Comparison of ENCODE assay signal across 1 cellular context in genomic region chr12:3332190-3332589, GRCh38.
TF ChIP-seq lines count a peak whose summit lies in the region.

No MANE protein-coding gene starts in this region.

TF ChIP-seq in SK-N-SH, 30 proteins besides CTCF, POLR2A, EP300 and RAD21:
- TF ChIP-seq, protein P1, sequence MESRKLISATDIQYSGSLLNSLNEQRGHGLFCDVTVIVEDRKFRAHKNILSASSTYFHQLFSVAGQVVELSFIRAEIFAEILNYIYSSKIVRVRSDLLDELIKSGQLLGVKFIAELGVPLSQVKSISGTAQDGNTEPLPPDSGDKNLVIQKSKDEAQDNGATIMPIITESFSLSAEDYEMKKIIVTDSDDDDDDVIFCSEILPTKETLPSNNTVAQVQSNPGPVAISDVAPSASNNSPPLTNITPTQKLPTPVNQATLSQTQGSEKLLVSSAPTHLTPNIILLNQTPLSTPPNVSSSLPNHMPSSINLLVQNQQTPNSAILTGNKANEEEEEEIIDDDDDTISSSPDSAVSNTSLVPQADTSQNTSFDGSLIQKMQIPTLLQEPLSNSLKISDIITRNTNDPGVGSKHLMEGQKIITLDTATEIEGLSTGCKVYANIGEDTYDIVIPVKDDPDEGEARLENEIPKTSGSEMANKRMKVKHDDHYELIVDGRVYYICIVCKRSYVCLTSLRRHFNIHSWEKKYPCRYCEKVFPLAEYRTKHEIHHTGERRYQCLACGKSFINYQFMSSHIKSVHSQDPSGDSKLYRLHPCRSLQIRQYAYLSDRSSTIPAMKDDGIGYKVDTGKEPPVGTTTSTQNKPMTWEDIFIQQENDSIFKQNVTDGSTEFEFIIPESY (IDR thresholded peaks at IDR 0.05; ENCODE audit: borderline replicate concordance, low read depth): no peak
- TF ChIP-seq, protein P2, sequence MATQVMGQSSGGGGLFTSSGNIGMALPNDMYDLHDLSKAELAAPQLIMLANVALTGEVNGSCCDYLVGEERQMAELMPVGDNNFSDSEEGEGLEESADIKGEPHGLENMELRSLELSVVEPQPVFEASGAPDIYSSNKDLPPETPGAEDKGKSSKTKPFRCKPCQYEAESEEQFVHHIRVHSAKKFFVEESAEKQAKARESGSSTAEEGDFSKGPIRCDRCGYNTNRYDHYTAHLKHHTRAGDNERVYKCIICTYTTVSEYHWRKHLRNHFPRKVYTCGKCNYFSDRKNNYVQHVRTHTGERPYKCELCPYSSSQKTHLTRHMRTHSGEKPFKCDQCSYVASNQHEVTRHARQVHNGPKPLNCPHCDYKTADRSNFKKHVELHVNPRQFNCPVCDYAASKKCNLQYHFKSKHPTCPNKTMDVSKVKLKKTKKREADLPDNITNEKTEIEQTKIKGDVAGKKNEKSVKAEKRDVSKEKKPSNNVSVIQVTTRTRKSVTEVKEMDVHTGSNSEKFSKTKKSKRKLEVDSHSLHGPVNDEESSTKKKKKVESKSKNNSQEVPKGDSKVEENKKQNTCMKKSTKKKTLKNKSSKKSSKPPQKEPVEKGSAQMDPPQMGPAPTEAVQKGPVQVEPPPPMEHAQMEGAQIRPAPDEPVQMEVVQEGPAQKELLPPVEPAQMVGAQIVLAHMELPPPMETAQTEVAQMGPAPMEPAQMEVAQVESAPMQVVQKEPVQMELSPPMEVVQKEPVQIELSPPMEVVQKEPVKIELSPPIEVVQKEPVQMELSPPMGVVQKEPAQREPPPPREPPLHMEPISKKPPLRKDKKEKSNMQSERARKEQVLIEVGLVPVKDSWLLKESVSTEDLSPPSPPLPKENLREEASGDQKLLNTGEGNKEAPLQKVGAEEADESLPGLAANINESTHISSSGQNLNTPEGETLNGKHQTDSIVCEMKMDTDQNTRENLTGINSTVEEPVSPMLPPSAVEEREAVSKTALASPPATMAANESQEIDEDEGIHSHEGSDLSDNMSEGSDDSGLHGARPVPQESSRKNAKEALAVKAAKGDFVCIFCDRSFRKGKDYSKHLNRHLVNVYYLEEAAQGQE (IDR thresholded peaks at IDR 0.05; ENCODE audit: low read depth, low read length): peak; percentile 86
